ENCODE assay signal across 2 cellular contexts in the genomic region with DNA sequence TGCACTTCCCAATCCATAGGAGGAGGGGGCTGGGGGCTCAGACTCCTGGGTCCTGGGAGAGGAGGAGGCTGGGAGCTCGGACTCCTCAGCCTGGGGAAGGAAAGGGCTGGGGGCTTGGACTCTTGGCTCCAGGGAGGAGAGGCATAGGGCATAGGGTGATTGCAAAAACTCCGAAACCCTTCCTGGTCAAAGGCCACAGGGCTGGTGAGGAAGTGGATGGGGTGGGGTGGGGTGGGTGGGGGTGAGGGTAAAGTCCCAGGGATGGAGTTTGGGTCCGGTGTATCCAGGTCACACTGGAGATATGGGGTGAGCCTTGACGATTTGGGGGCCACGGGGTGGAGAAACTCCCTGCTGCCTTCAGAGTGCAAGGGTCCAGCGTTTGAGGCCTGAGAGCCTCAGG.
TF ChIP-seq lines count a peak whose summit lies in the region.

No MANE protein-coding gene starts in this region.

TF ChIP-seq in GM23338, 12 proteins besides CTCF, POLR2A, EP300 and RAD21:
- no peak for TF ChIP-seq EZH2 (IDR thresholded peaks at IDR 0.05; ENCODE audit: low read depth, unreplicated experiment)
- no peak for TF ChIP-seq ZNF462 (CRISPR knock-in tag; IDR thresholded peaks at IDR 0.05)
- TF ChIP-seq NANOG (IDR thresholded peaks at IDR 0.05; ENCODE audit: borderline replicate concordance): no peak
- no peak for TF ChIP-seq CREB1 (CRISPR knock-in tag; IDR thresholded peaks at IDR 0.05; ENCODE audit: low read depth)
- no peak for TF ChIP-seq ZNF331 (CRISPR knock-in tag; IDR thresholded peaks at IDR 0.05; ENCODE audit: low read depth)
- no peak for TF ChIP-seq POLR2AphosphoS5 (IDR thresholded peaks at IDR 0.05; ENCODE audit: low read depth)

TF ChIP-seq in H1, 55 proteins besides CTCF, POLR2A, EP300 and RAD21:
- TF ChIP-seq NRF1 (IDR thresholded peaks at IDR 0.05; ENCODE audit: low read depth, low read length) (no peak), GTF2F1 (IDR thresholded peaks at IDR 0.05; ENCODE audit: borderline replicate concordance, low read depth, low read length) (no peak), CHD7 (IDR thresholded peaks at IDR 0.05; ENCODE audit: insufficient replicate concordance, low read length) (no peak), CREB1 (IDR thresholded peaks at IDR 0.05) (no peak), CHD2 (IDR thresholded peaks at IDR 0.05; ENCODE audit: low read length) (no peak), NANOG (IDR thresholded peaks at IDR 0.05; ENCODE audit: insufficient read depth, low read depth, low read length, poor library complexity, severe bottlenecking) (no peak), CBX8 (IDR thresholded peaks at IDR 0.05; ENCODE audit: borderline replicate concordance, low read depth, low read length) (no peak), JUND (IDR thresholded peaks at IDR 0.05; ENCODE audit: low read length) (no peak)
- TF ChIP-seq, protein P1, sequence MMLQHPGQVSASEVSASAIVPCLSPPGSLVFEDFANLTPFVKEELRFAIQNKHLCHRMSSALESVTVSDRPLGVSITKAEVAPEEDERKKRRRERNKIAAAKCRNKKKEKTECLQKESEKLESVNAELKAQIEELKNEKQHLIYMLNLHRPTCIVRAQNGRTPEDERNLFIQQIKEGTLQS (IDR thresholded peaks at IDR 0.05; ENCODE audit: insufficient read depth, low read depth, low read length): no peak
